13 cellular contexts compared by ENCODE assay signal in genomic region chr9:72478993-72479392, GRCh38. TPM values are rescaled to one million over a fixed set of nuclear protein-coding genes. Genes with fewer than 3 reads are reported as not detected.
DNase-seq lines count a peak whose midpoint lies in the region; ATAC-seq and TF ChIP-seq lines count a peak whose summit lies in the region.
"Had no signal": no experiment of that assay in that cellular context is flagged by ENCODE, and none has a peak within 500 bp of the region (broad histone marks: within the 10 kb centered on the region; RNA-seq: fewer than 3 reads in every experiment).

No MANE protein-coding gene starts in this region.

- H3K27ac ChIP-seq in RWPE1, result peak overlapping the region; percentile 61

- CTCF ChIA-PET in RWPE1 (lab: Yijun Ruan, JAX), result interaction anchor here (0.6 to 1.0 kb wide), 3 partner anchors 73 to 1103 kb away, joined by 3 read pairs; no protein-coding TSS in a partner anchor

- no peaks in the 10 kb centered on the region for H3K36me3 Mint-ChIP-seq in natural killer cell
- H3K36me3 Mint-ChIP-seq in natural killer cell treated with Interleukin-12 subunit alpha and Interleukin-12 subunit beta and Interleukin-15 and Interleukin-18, amount 100 ng/mL, for 72 hours, result no peaks in the 10 kb centered on the region

- POLR2A ChIA-PET in RWPE1 (lab: Yijun Ruan, JAX; ENCODE audit: low non-redundant PET), result interaction anchor here (0.6 kb wide), 1 partner anchor 17 kb away, joined by 3 read pairs; no protein-coding TSS in a partner anchor

- no peak for TF ChIP-seq CTCF in natural killer cell (IDR thresholded peaks at IDR 0.05)
- TF ChIP-seq CTCF in RWPE1 (conservative IDR thresholded peaks at IDR 0.05; ENCODE audit: low read depth), result no peak
- TF ChIP-seq CTCF in fibroblast of the aortic adventitia (IDR thresholded peaks at IDR 0.05; ENCODE audit: insufficient read depth, low read length), result no peak

- intact Hi-C loops in natural killer cell (cut with micrococcal nuclease), result no loop called here

- no peak overlapping the region for H3K4me3 ChIP-seq in fibroblast of the aortic adventitia (ENCODE audit: low read depth, low read length)

- no peaks in the 10 kb centered on the region for H3K9me3 Mint-ChIP-seq in natural killer cell
- H3K9me3 Mint-ChIP-seq in natural killer cell treated with Interleukin-12 subunit alpha and Interleukin-12 subunit beta and Interleukin-15 and Interleukin-18, amount 100 ng/mL, for 72 hours, result no peaks in the 10 kb centered on the region

- no peak for ATAC-seq in natural killer cell
- ATAC-seq in natural killer cell treated with Interleukin-12 subunit alpha and Interleukin-12 subunit beta and Interleukin-15 and Interleukin-18, amount 100 ng/mL, for 72 hours, result no peak
- ATAC-seq in GM21390 (IDR thresholded peaks at IDR 0.05; ENCODE audit: unreplicated experiment), result no peak

- no peaks in the 10 kb centered on the region for H3K4me1 Mint-ChIP-seq in natural killer cell
- H3K4me1 Mint-ChIP-seq in natural killer cell treated with Interleukin-12 subunit alpha and Interleukin-12 subunit beta and Interleukin-15 and Interleukin-18, amount 100 ng/mL, for 72 hours (ENCODE audit: low read depth in 2 of 2), result peaks cover 3 to 9% of the 10 kb centered on the region in 2 donors

- no peak overlapping the region for H3K27ac Mint-ChIP-seq in natural killer cell
- no peak overlapping the region for H3K27ac Mint-ChIP-seq in natural killer cell treated with Interleukin-12 subunit alpha and Interleukin-12 subunit beta and Interleukin-15 and Interleukin-18, amount 100 ng/mL, for 72 hours

- DNase-seq in natural killer cell, result no peak
- DNase-seq in natural killer cell treated with Interleukin-12 subunit alpha and Interleukin-12 subunit beta and Interleukin-15 and Interleukin-18, amount 100 ng/mL, for 72 hours (ENCODE audit: low spot score), result no peak
- no peak for DNase-seq in RWPE1 (ENCODE audit: low spot score)
- DNase-seq in fibroblast of the aortic adventitia (ENCODE audit: low read depth), result peak; percentile 54
- DNase-seq in SHP77 (lab: John Stamatoyannopoulos, UW), result no peak
- DNase-seq in mesenteric fat pad (ENCODE audit: low spot score), result no peak
- no peak for DNase-seq in iPS-NIHi11 (ENCODE audit: low spot score)
- DNase-seq: NCI-H1105 treated with DMSO at 0.1 percent for 48 hours; NCI-H69; retina; SHP77 treated with DMSO at 0.1 percent for 48 hours; stimulated activated CD4-positive, alpha-beta T cell treated with anti-CD3 and anti-CD28 coated beads, Interleukin-4, amount 100 ng/mL, for 24 hours had no signal

- H3K4me3 Mint-ChIP-seq in natural killer cell, result peak overlapping the region; percentile 47
- H3K4me3 Mint-ChIP-seq in natural killer cell treated with Interleukin-12 subunit alpha and Interleukin-12 subunit beta and Interleukin-15 and Interleukin-18, amount 100 ng/mL, for 72 hours, result no peak overlapping the region

- peaks cover under 1 to 12% of the 10 kb centered on the region in 2 donors for H3K27me3 Mint-ChIP-seq in natural killer cell (ENCODE audit: low read depth in 2 of 2)
- H3K27me3 Mint-ChIP-seq in natural killer cell treated with Interleukin-12 subunit alpha and Interleukin-12 subunit beta and Interleukin-15 and Interleukin-18, amount 100 ng/mL, for 72 hours, result peaks cover 0 to 11% of the 10 kb centered on the region in 2 donors

RNA-seq across cellular contexts. Expression of gene TMC1, which starts 42.4 kb away (rescaled TPM):
- total RNA-seq in natural killer cell (not detected), fibroblast of the aortic adventitia (ENCODE audit: low replicate concordance) (0.36 and 0.49 TPM in 2 replicates), mesenteric fat pad (0.48 TPM)
- not detected for total RNA-seq in natural killer cell treated with Interleukin-12 subunit alpha and Interleukin-12 subunit beta and Interleukin-15 and Interleukin-18, amount 100 ng/mL, for 72 hours
